In the genomic region with DNA sequence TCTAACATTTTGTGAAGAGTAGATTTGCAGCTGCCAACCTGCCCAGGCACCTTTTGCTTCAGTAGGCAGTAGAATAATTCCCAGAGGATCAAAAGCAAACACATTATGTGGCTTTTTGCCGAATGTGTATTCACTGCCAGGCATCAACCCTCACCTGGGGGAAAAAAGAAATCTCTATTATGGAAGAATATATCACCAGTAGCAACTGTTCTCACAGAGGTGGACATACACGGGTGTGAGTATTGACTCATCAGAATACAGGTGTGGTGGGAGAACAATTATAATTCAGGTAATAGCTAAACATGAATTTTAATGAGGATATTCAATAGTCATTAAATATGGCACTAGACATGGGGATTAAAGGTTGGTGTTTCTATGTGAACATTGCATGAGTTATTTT, we compare ENCODE assay signal across 16 cellular contexts.
DNase-seq lines count a peak whose midpoint lies in the region; ATAC-seq, FAIRE-seq and TF ChIP-seq lines count a peak whose summit lies in the region.
"Had no signal": no experiment of that assay in that cellular context is flagged by ENCODE, and none has a peak within 500 bp of the region (broad histone marks: within the 10 kb centered on the region; RNA-seq: fewer than 3 reads in every experiment).

No MANE protein-coding gene starts in this region.

- ATAC-seq in GM21367 (IDR thresholded peaks at IDR 0.05; ENCODE audit: unreplicated experiment) = no peak
- ATAC-seq in HG02798 (IDR thresholded peaks at IDR 0.05; ENCODE audit: poor library complexity, unreplicated experiment) = no peak
- ATAC-seq: gastrocnemius medialis, left colon had no signal

- no peaks in the 10 kb centered on the region for H3K9me1 ChIP-seq in keratinocyte (ENCODE audit: control insufficient read depth, extremely low read depth, insufficient read depth, low read length)

- 73 to 77% methylated on average over 2 of the region's 2 CpGs for WGBS in GM23248 (ENCODE audit: low coverage in 1 of 2, low lambda C conversion rate in 2 of 2, missing lambda C conversion rate in 2 of 2), 2 experiments

- peak overlapping the region; percentile 46 for H3K4me2 ChIP-seq in GM23248 (ENCODE audit: unreplicated experiment)
- peak overlapping the region; percentile 79 for H3K4me2 ChIP-seq in keratinocyte (ENCODE audit: control insufficient read depth, extremely low read depth, insufficient read depth, low read depth, low read length)

- no peaks in the 10 kb centered on the region for H3K79me2 ChIP-seq in GM23248 (ENCODE audit: insufficient read depth)
- no peaks in the 10 kb centered on the region for H3K79me2 ChIP-seq in keratinocyte (ENCODE audit: control insufficient read depth, insufficient read depth, low read length)

- no peak for TF ChIP-seq CTCF in keratinocyte (optimal IDR thresholded peaks at IDR 0.05 in 1 of 3, IDR thresholded peaks at IDR 0.05 in 1 of 3, conservative IDR thresholded peaks at IDR 0.05 in 1 of 3; ENCODE audit: extremely low read depth in 1 of 3, insufficient read depth in 2 of 3, low read length in 3 of 3)

- H3K9ac ChIP-seq in GM23248 (0 out of 2 replicates have a peak overlapping the region, but pooled peaks have one; percentile 15), keratinocyte (ENCODE audit: control insufficient read depth, extremely low read depth, insufficient read depth, low read length) (peak overlapping the region; percentile 69)

- H3K4me3 ChIP-seq in GM23248 (no peak overlapping the region), keratinocyte (ENCODE audit: control insufficient read depth in 2 of 3, extremely low read depth in 1 of 3, insufficient read depth in 2 of 3, low read depth in 1 of 3, low read length in 3 of 3) (peak overlapping the region in 1 of 3 experiments; percentile 2)
- H3K4me3 ChIP-seq: gastrocnemius medialis had no signal

- FAIRE-seq in keratinocyte (lab: Jason Lieb, UNC) = no peak

- no peaks in the 10 kb centered on the region for H3K27me3 ChIP-seq in GM23248 (replicated peaks; ENCODE audit: insufficient read depth)
- no peaks in the 10 kb centered on the region for H3K27me3 ChIP-seq in keratinocyte (ENCODE audit: control insufficient read depth, extremely low read depth, insufficient read depth, low read length)
- H3K27me3 ChIP-seq: gastrocnemius medialis had no signal

- DNase-seq in GM23248 = no peak
- DNase-seq in NCI-H146 (lab: John Stamatoyannopoulos, UW) = peak; percentile 97
- DNase-seq in NCI-H748 (lab: John Stamatoyannopoulos, UW; ENCODE audit: unreplicated experiment) = peak; percentile 97
- DNase-seq in keratinocyte (ENCODE audit: low read depth, low spot score) = no peak
- DNase-seq in activated CD4-positive, alpha-beta T cell treated with anti-CD3 and anti-CD28 coated beads for 4 hours = no peak
- no peak for DNase-seq in posterior cingulate gyrus
- DNase-seq: activated CD4-positive, alpha-beta T cell treated with anti-CD3 and anti-CD28 coated beads, Interleukin-2, amount 50 U/mL, for 4 hours; cortex of kidney; gastrocnemius medialis; left colon; MV-4-11; occipital lobe; stimulated activated CD4-positive, alpha-beta T cell treated with anti-CD3 and anti-CD28 coated beads, Interleukin-4, amount 100 ng/mL, for 24 hours; T-helper 1 cell had no signal

- peaks cover 32% of the 10 kb centered on the region for H3F3A ChIP-seq in GM23248 (ENCODE audit: insufficient read depth)

- no peaks in the 10 kb centered on the region for H3K36me3 ChIP-seq in GM23248 (ENCODE audit: low read depth)
- H3K36me3 ChIP-seq in keratinocyte (ENCODE audit: control insufficient read depth in 2 of 2, extremely low read depth in 1 of 2, insufficient read depth in 2 of 2, low read length in 2 of 2) = no peaks in the 10 kb centered on the region
- H3K36me3 ChIP-seq: gastrocnemius medialis had no signal

- H3K4me1 ChIP-seq in GM23248 (ENCODE audit: insufficient read depth) (peaks cover 32% of the 10 kb centered on the region), keratinocyte (ENCODE audit: control insufficient read depth, extremely low read depth, insufficient read depth, low read length) (peaks cover 23% of the 10 kb centered on the region)
- H3K4me1 ChIP-seq: gastrocnemius medialis had no signal

- no peak overlapping the region for H2AFZ ChIP-seq in GM23248
- H2AFZ ChIP-seq in keratinocyte (ENCODE audit: control insufficient read depth, low read length) = no peak overlapping the region

- no peaks in the 10 kb centered on the region for H3K9me2 ChIP-seq in GM23248 (ENCODE audit: insufficient read depth)

- intact Hi-C loops in posterior cingulate gyrus (cut with DNase I) = no loop called here

- H3K9me3 ChIP-seq in GM23248 (ENCODE audit: low read depth) (no peaks in the 10 kb centered on the region), keratinocyte (ENCODE audit: control insufficient read depth, low read depth, low read length) (no peaks in the 10 kb centered on the region)
- H3K9me3 ChIP-seq: gastrocnemius medialis had no signal

- H4K20me1 ChIP-seq in GM23248 (ENCODE audit: insufficient read depth) = no peaks in the 10 kb centered on the region
- no peaks in the 10 kb centered on the region for H4K20me1 ChIP-seq in keratinocyte (ENCODE audit: control insufficient read depth, extremely low read depth, insufficient read depth, low read length)

- in situ Hi-C loops in GM23248 (cut with MboI) = no loop called here

- dilution Hi-C loops in keratinocyte (cut with MboI; ENCODE audit: extremely low pct_ligation_motif_present, low sequenced_read_pairs) = no loop called here

- H3K27ac ChIP-seq in GM23248 (peak overlapping the region; percentile 83), keratinocyte (ENCODE audit: control insufficient read depth, insufficient read depth, low read length) (peak overlapping the region; percentile 93)
- H3K27ac ChIP-seq: gastrocnemius medialis had no signal

Comparison
In these comparisons a context has a peak if more than half of its experiments do, and no peak if none do; other contexts are left out.
1. DNase-seq: peak in NCI-H146 (single experiment) and NCI-H748 (single experiment); none in GM23248 (single experiment), keratinocyte (single experiment), activated CD4-positive, alpha-beta T cell treated with anti-CD3 and anti-CD28 coated beads for 4 hours (0 of 2) and posterior cingulate gyrus (0 of 10).